In genomic region chr5:133531634-133532033, GRCh38 we compare ENCODE assay signal across 19 cellular contexts.
DNase-seq lines count a peak whose midpoint lies in the region; ATAC-seq and TF ChIP-seq lines count a peak whose summit lies in the region.
"Had no signal": no experiment of that assay in that cellular context is flagged by ENCODE, and none has a peak within 500 bp of the region (broad histone marks: within the 10 kb centered on the region; RNA-seq: fewer than 3 reads in every experiment).

No MANE protein-coding gene starts in this region.

- no peak for DNase-seq in Right ventricle myocardium superior
- DNase-seq in cardiac septum (ENCODE audit: low spot score): no peak
- DNase-seq in choroid plexus epithelial cell (ENCODE audit: low read depth): peak; percentile 57
- no peak for DNase-seq in mesenchymal stem cell
- DNase-seq in HPDE6-E6E7 (ENCODE audit: extremely low spot score): no peak
- no peak for DNase-seq in NCI-H187 (lab: John Stamatoyannopoulos, UW)
- no peak for DNase-seq in amygdala (lab: John Stamatoyannopoulos, UW)
- DNase-seq: activated CD4-positive, alpha-beta T cell treated with anti-CD3 and anti-CD28 coated beads for 48 hours; activated gamma-delta T cell; anterior cingulate cortex; CD4-positive, CD25-positive, alpha-beta regulatory T cell; DMS153; NCI-H1694; NCI-H345; NK-92 treated with Interleukin-12 subunit alpha and Interleukin-12 subunit beta, amount 100 ng/mL, for 24 hours; spleen had no signal

- no peak overlapping the region for H2AFZ ChIP-seq in mesenchymal stem cell (ENCODE audit: low read depth, low read length)

- no peak overlapping the region for H2BK15ac ChIP-seq in mesenchymal stem cell (ENCODE audit: low read depth, poor library complexity, severe bottlenecking)

- H3K18ac ChIP-seq in mesenchymal stem cell (ENCODE audit: low read depth in 1 of 2, low read length in 2 of 2): no peak overlapping the region

- peak overlapping the region; percentile 69 for H3K9ac ChIP-seq in mesenchymal stem cell (ENCODE audit: low read length)

- intact Hi-C loops in Right ventricle myocardium superior (cut with DNase I): no loop called here
- intact Hi-C loops in cardiac septum (cut with DNase I): no loop called here

- H3K4me1 ChIP-seq in mesenchymal stem cell (ENCODE audit: control insufficient read depth, insufficient read depth, low read depth, low read length): no peaks in the 10 kb centered on the region
- H3K4me1 ChIP-seq: A549, spleen had no signal

- H3K4me3 ChIP-seq in choroid plexus epithelial cell (ENCODE audit: low read depth, low read length) (no peak overlapping the region), mesenchymal stem cell (ENCODE audit: insufficient read depth in 1 of 2, low read depth in 1 of 2, low read length in 2 of 2) (no peak overlapping the region)
- H3K4me3 ChIP-seq: A549, coronary artery, spleen had no signal

- no peak overlapping the region for H3K14ac ChIP-seq in mesenchymal stem cell (ENCODE audit: low read length in 2 of 2)

- no peaks in the 10 kb centered on the region for H3K9me3 ChIP-seq in mesenchymal stem cell (ENCODE audit: control insufficient read depth, low read length)
- H3K9me3 ChIP-seq: A549, spleen had no signal

- no peak overlapping the region for H4K8ac ChIP-seq in mesenchymal stem cell (ENCODE audit: low read length)

- no peak overlapping the region for H2BK120ac ChIP-seq in mesenchymal stem cell (ENCODE audit: low read depth, low read length)

- H2AK5ac ChIP-seq in mesenchymal stem cell (ENCODE audit: low read length, severe bottlenecking): no peak overlapping the region

- no peaks in the 10 kb centered on the region for H3K36me3 ChIP-seq in mesenchymal stem cell (ENCODE audit: control insufficient read depth in 1 of 2, insufficient read depth in 2 of 2, low read depth in 1 of 2, low read length in 2 of 2)
- H3K36me3 ChIP-seq: spleen had no signal

- TF ChIP-seq CTCF in choroid plexus epithelial cell (conservative IDR thresholded peaks at IDR 0.05; ENCODE audit: low read depth, low read length): no peak

- 70% methylated on average over 4 of the region's 5 CpGs for WGBS in mesenchymal stem cell

- no peak overlapping the region for H3K4me2 ChIP-seq in mesenchymal stem cell (ENCODE audit: low read length, poor library complexity, severe bottlenecking)
- H3K4me2 ChIP-seq: A549 had no signal

- peak; percentile 49 for ATAC-seq in Right ventricle myocardium superior (ENCODE audit: poor library complexity)
- ATAC-seq in GM18511 (IDR thresholded peaks at IDR 0.05; ENCODE audit: unreplicated experiment): no peak
- ATAC-seq: A549 had no signal

- H2BK12ac ChIP-seq in mesenchymal stem cell (ENCODE audit: low read length in 2 of 2): no peak overlapping the region

- H3K4ac ChIP-seq in mesenchymal stem cell (ENCODE audit: low read depth in 1 of 2, low read length in 2 of 2): no peak overlapping the region

- H2BK5ac ChIP-seq in mesenchymal stem cell (ENCODE audit: low read depth, low read length, poor library complexity, severe bottlenecking): no peak overlapping the region

- H4K91ac ChIP-seq in mesenchymal stem cell (ENCODE audit: low read length): no peak overlapping the region

- H3K23ac ChIP-seq in mesenchymal stem cell (ENCODE audit: low read length in 2 of 2): no peak overlapping the region

- no peaks in the 10 kb centered on the region for H3K79me1 ChIP-seq in mesenchymal stem cell (replicated peaks; ENCODE audit: low read length, poor library complexity, severe bottlenecking)

- H3K27me3 ChIP-seq in mesenchymal stem cell (ENCODE audit: control insufficient read depth in 1 of 2, insufficient read depth in 1 of 2, low read length in 2 of 2): peaks cover 18 to 21% of the 10 kb centered on the region in 2 experiments

- H3K27ac ChIP-seq in mesenchymal stem cell (ENCODE audit: low read length, poor library complexity, severe bottlenecking): no peak overlapping the region
- H3K27ac ChIP-seq: A549, coronary artery, spleen had no signal
